In the genomic region with DNA sequence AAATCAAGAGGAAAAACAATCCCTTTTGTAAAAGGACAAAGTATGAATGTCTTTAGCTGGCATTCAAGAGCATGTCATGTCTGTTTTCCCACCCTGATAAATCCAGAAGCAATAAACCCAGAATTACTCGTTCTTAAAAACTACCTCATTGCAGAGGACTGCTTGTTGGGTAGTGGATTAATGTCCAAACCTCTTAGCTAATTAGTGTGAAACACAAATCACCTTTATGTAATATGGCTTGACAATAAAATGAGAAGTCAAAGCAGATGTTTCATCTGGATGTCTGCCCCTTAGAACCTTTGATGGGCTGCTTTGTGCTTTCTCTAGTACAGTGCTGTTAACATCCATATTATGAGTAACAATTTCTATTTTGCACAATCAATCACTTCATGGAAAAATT, we compare ENCODE assay signal across 24 cellular contexts.
"Had no signal": no experiment of that assay in that cellular context is flagged by ENCODE, and none has a peak within 500 bp of the region (broad histone marks: within the 10 kb centered on the region; RNA-seq: fewer than 3 reads in every experiment).

No MANE protein-coding gene starts in this region.

- H3K36me3 ChIP-seq: neutrophil, pancreas, prostate gland, right lobe of liver, sigmoid colon, stomach, tibial artery, transverse colon, upper lobe of right lung, uterus had no signal

- ATAC-seq: naive thymus-derived CD8-positive, alpha-beta T cell; natural killer cell treated with Interleukin-12 subunit alpha and Interleukin-12 subunit beta and Interleukin-15 and Interleukin-18, amount 100 ng/mL, for 72 hours; pancreas; right cardiac atrium; right lobe of liver; stimulated activated effector memory CD8-positive, alpha-beta T cell treated with anti-CD3 and anti-CD28 coated beads, Interleukin-12 subunit alpha, Interleukin-12 subunit beta, amount 100 ng/mL, for 72 hours; stimulated activated naive B cell treated with anti-CD40 and anti-IgM and Interleukin-4, amounts not matched to agents 10 μg/mL and 1 μg/mL and 100 μg/mL, for 72 hours; upper lobe of right lung had no signal

- H3K27me3 ChIP-seq: neutrophil, pancreas, right lobe of liver, sigmoid colon, stomach, testis, tibial artery, transverse colon, upper lobe of right lung, uterus had no signal

- DNase-seq: naive thymus-derived CD8-positive, alpha-beta T cell; nephron progenitor cell; nucleus accumbens; pancreas; right cardiac atrium; right lobe of liver; sigmoid colon; small intestine; stimulated activated CD4-positive, alpha-beta T cell treated with anti-CD3 and anti-CD28 coated beads, Interleukin-15, amount 100 ng/mL, for 24 hours; stimulated activated CD4-positive, alpha-beta T cell treated with anti-CD3 and anti-CD28 coated beads, Interleukin-2, amount 100 ng/mL, for 24 hours; stimulated activated CD4-positive, alpha-beta T cell treated with anti-CD3 and anti-CD28 coated beads, Interleukin-2, amount 100 ng/mL, for 48 hours; stimulated activated CD4-positive, alpha-beta T cell treated with anti-CD3 and anti-CD28 coated beads, Interleukin-4, amount 100 ng/mL, for 24 hours; stimulated activated naive B cell treated with anti-CD40 and anti-IgM and Interleukin-4, amounts not matched to agents 10 μg/mL and 1 μg/mL and 100 μg/mL, for 72 hours; stimulated activated naive CD4-positive, alpha-beta T cell treated with Interleukin-2 at 50 U/mL for 16 hours; stomach; testis; tibial artery; transverse colon; upper lobe of right lung; uterus had no signal

- H3K9me3 ChIP-seq: neutrophil, pancreas, prostate gland, right lobe of liver, sigmoid colon, stomach, testis, tibial artery, transverse colon, upper lobe of right lung, uterus had no signal

- H3K27ac ChIP-seq: neutrophil, pancreas, prostate gland, right lobe of liver, stomach, testis, tibial artery, transverse colon, upper lobe of right lung had no signal

- H3K4me3 ChIP-seq: pancreas, prostate gland, right lobe of liver, sigmoid colon, stomach, testis, tibial artery, transverse colon, upper lobe of right lung, uterus had no signal

- H3K4me1 ChIP-seq: pancreas, right lobe of liver, testis, upper lobe of right lung had no signal
